ENCODE assay signal across 15 cellular contexts in genomic region chr15:95410757-95411156, GRCh38.
"Had no signal": no experiment of that assay in that cellular context is flagged by ENCODE, and none has a peak within 500 bp of the region (broad histone marks: within the 10 kb centered on the region; RNA-seq: fewer than 3 reads in every experiment).

No MANE protein-coding gene starts in this region.

- H3K36me3 Mint-ChIP-seq: activated naive CD4-positive, alpha-beta T cell treated with anti-CD3 and anti-CD28 coated beads, Interleukin-2, amount 50 U/mL, for 24 hours; brain; mesothelial cell of epicardium had no signal

- H3K36me3 ChIP-seq: thyroid gland, uterus had no signal

- H3K9me3 ChIP-seq: thyroid gland, uterus had no signal

- H3K27me3 ChIP-seq: thyroid gland, uterus had no signal

- H3K4me3 ChIP-seq: dorsolateral prefrontal cortex, thyroid gland, uterus had no signal

- ATAC-seq: activated CD4-positive, CD25-positive, alpha-beta regulatory T cell treated with anti-CD3 and anti-CD28 coated beads, Interleukin-2, amount 50 U/mL, for 24 hours; esophagus mucosa had no signal

- DNase-seq: amygdala, dorsolateral prefrontal cortex, foreskin melanocyte, head of caudate nucleus, small intestine, thyroid gland, uterus had no signal

- H2AFZ ChIP-seq: parathyroid adenoma had no signal

- H3K27me3 Mint-ChIP-seq: brain had no signal

- H3K27ac ChIP-seq: dorsolateral prefrontal cortex, parathyroid adenoma, thyroid gland, uterus had no signal

- H3K4me3 Mint-ChIP-seq: activated naive CD4-positive, alpha-beta T cell treated with anti-CD3 and anti-CD28 coated beads, Interleukin-2, amount 50 U/mL, for 24 hours; brain; mesothelial cell of epicardium; T-helper 1 cell treated with Interleukin-12 subunit alpha and Interleukin-12 subunit beta and Interleukin-4 antibody, amounts not matched to agents 30 μg/mL and 1 μg/mL, for 36 hours had no signal

- H3K79me2 ChIP-seq: parathyroid adenoma had no signal

- H3K4me1 ChIP-seq: parathyroid adenoma, thyroid gland, uterus had no signal

- H3K27ac Mint-ChIP-seq: activated naive CD4-positive, alpha-beta T cell treated with anti-CD3 and anti-CD28 coated beads, Interleukin-2, amount 50 U/mL, for 24 hours; activated T-helper 2 cell treated with anti-CD3 and anti-CD28 coated beads, Interferon-gamma antibody, Interleukin-2, Interleukin-4, amounts not matched to agents 10 μg/mL and 5 μg/mL and 100 μg/mL, durations not matched to agents 14 hours and 24 hours and 36 hours; brain; mesothelial cell of epicardium; T-helper 1 cell treated with Interleukin-12 subunit alpha and Interleukin-12 subunit beta and Interleukin-4 antibody, amounts not matched to agents 30 μg/mL and 1 μg/mL, for 36 hours had no signal
